Comparison of ENCODE assay signal across 8 cellular contexts in genomic region chr22:39240841-39241631, GRCh38. TPM values are rescaled to one million over a fixed set of nuclear protein-coding genes. Genes with fewer than 3 reads are reported as not detected.
DNase-seq lines count a peak whose midpoint lies in the region; ATAC-seq and TF ChIP-seq lines count a peak whose summit lies in the region.

No MANE protein-coding gene starts in this region.

- H3K27me3 ChIP-seq in spleen (replicated peaks in 1 of 7) = peaks cover 0 to 98% (median 51%) of the 10 kb centered on the region in 7 donors

- H3K27ac ChIP-seq in spleen = peak overlapping the region in 7 of 8 donors; percentile 29 to 86 (median 72)

- no peak for TF ChIP-seq POLR2A in spleen (IDR thresholded peaks at IDR 0.05)

- H3K4me1 Mint-ChIP-seq in activated naive CD4-positive, alpha-beta T cell treated with anti-CD3 and anti-CD28 coated beads for 36 hours (ENCODE audit: low read depth) = peaks cover 55% of the 10 kb centered on the region

- H3K36me3 Mint-ChIP-seq in activated naive CD4-positive, alpha-beta T cell treated with anti-CD3 and anti-CD28 coated beads for 36 hours (ENCODE audit: low read depth) = peaks cover under 1% of the 10 kb centered on the region

- H3K9me3 ChIP-seq in spleen = no peaks in the 10 kb centered on the region

- no peak for ATAC-seq in GM21381 (IDR thresholded peaks at IDR 0.05; ENCODE audit: unreplicated experiment)

- H3K9me3 Mint-ChIP-seq in activated naive CD4-positive, alpha-beta T cell treated with anti-CD3 and anti-CD28 coated beads for 36 hours = no peaks in the 10 kb centered on the region

- no peak for TF ChIP-seq CTCF in spleen (IDR thresholded peaks at IDR 0.05 in 8 of 11, conservative IDR thresholded peaks at IDR 0.05 in 3 of 11)

- peak overlapping the region; percentile 79 for H3K4me3 Mint-ChIP-seq in activated naive CD4-positive, alpha-beta T cell treated with anti-CD3 and anti-CD28 coated beads for 36 hours

- H3K27ac Mint-ChIP-seq in activated naive CD4-positive, alpha-beta T cell treated with anti-CD3 and anti-CD28 coated beads for 36 hours = peak overlapping the region; percentile 88

- peaks cover 37 to 95% (median 73%) of the 10 kb centered on the region in 6 donors for H3K4me1 ChIP-seq in spleen

- peak overlapping the region in 6 of 8 donors; percentile 47 to 72 (median 55) for H3K4me3 ChIP-seq in spleen

- peaks cover 25% of the 10 kb centered on the region for H3K27me3 Mint-ChIP-seq in activated naive CD4-positive, alpha-beta T cell treated with anti-CD3 and anti-CD28 coated beads for 36 hours (ENCODE audit: low read depth)

- intact Hi-C loops in activated naive CD4-positive, alpha-beta T cell treated with anti-CD3 and anti-CD28 coated beads for 36 hours (cut with micrococcal nuclease) = loop anchor here (2.0 kb wide), 2 partner anchors 70 kb away; no protein-coding TSS in a partner anchor
- intact Hi-C loops in spleen (cut with DNase I; ENCODE audit: low total_unique reads) = no loop called here

- H3K36me3 ChIP-seq in spleen = no peaks in the 10 kb centered on the region

- peak; percentile 39 to 57 for DNase-seq in activated CD4-positive, alpha-beta T cell treated with anti-CD3 and anti-CD28 coated beads for 4 hours
- no peak for DNase-seq in activated CD4-positive, alpha-beta T cell treated with anti-CD3 and anti-CD28 coated beads for 48 hours
- peak; percentile 75 for DNase-seq in activated naive CD4-positive, alpha-beta T cell treated with anti-CD3 and anti-CD28 coated beads for 36 hours
- DNase-seq in iPS-NIHi11 (ENCODE audit: low spot score) (peak; percentile 33), spleen (no peak), NCI-H1694 treated with DMSO at 0.1 percent for 48 hours (lab: John Stamatoyannopoulos, UW) (no peak), NCI-H2081 treated with DMSO at 0.1 percent for 48 hours (lab: John Stamatoyannopoulos, UW) (no peak)

- 12 to 29% (median 19%) methylated on average over 14 to 19 of the region's 19 CpGs for WGBS in spleen, 5 donors

- CTCF ChIA-PET in activated naive CD4-positive, alpha-beta T cell treated with anti-CD3 and anti-CD28 coated beads for 36 hours (lab: Charles Lee) = interaction anchor here (4.3 kb wide), 1 partner anchor 70 kb away, joined by 16 read pairs; no protein-coding TSS in a partner anchor

RNA-seq across cellular contexts. Expression of gene PDGFB, which starts 3.7 kb away (rescaled TPM):
- 1 to 10 TPM; 3.8 to 3.9 TPM for total RNA-seq in activated naive CD4-positive, alpha-beta T cell treated with anti-CD3 and anti-CD28 coated beads for 36 hours
- 10 to 100 TPM in 2 of 7 donors, 1 to 10 TPM in 5; 2.4 to 20.5 (median 9.3) TPM for total RNA-seq in spleen
- 1 to 10 TPM; 1.7 to 8.2 (median 2.0) TPM for polyA plus RNA-seq in spleen

Comparison
In these comparisons a context has a peak if more than half of its experiments do, and no peak if none do; other contexts are left out.
1. DNase-seq: peak in activated CD4-positive, alpha-beta T cell treated with anti-CD3 and anti-CD28 coated beads for 4 hours (2 of 2), activated naive CD4-positive, alpha-beta T cell treated with anti-CD3 and anti-CD28 coated beads for 36 hours (single experiment) and iPS-NIHi11 (single experiment); none in activated CD4-positive, alpha-beta T cell treated with anti-CD3 and anti-CD28 coated beads for 48 hours (single experiment), spleen (single experiment), NCI-H1694 treated with DMSO at 0.1 percent for 48 hours (single experiment) and NCI-H2081 treated with DMSO at 0.1 percent for 48 hours (single experiment).